ENCODE assay signal across 8 cellular contexts in genomic region chr2:169694113-169694893, GRCh38. TPM values are rescaled to one million over a fixed set of nuclear protein-coding genes. Genes with fewer than 3 reads are reported as not detected.
DNase-seq lines count a peak whose midpoint lies in the region; ATAC-seq, FAIRE-seq and TF ChIP-seq lines count a peak whose summit lies in the region.

TSS of gene CFAP210 (minus strand) at chr2:169694405. CDS start at chr2:169694327, 78 bp downstream.
TSS of gene PHOSPHO2 (plus strand) at chr2:169694469. CDS start at chr2:169700972, 6,503 bp downstream.

- TF ChIP-seq CTCF in brain (conservative IDR thresholded peaks at IDR 0.05), result no peak

- peaks cover 42% of the 10 kb centered on the region for H3K4me1 Mint-ChIP-seq in brain

- peak; percentile 80 for FAIRE-seq in TTC549 (lab: Jason Lieb, UNC)

- intact Hi-C loops in sciatic nerve (cut with DNase I), result no loop called here

- H3K9me3 Mint-ChIP-seq in brain, result peaks cover 9 to 24% (median 15%) of the 10 kb centered on the region in 5 experiments

- peaks cover 11% of the 10 kb centered on the region for H3K27me3 Mint-ChIP-seq in brain

- H3K36me3 Mint-ChIP-seq in brain, result peaks cover 31% of the 10 kb centered on the region

- peak within 1 kb of the TSS; percentile 97 to 100 (median 98) for H3K4me3 Mint-ChIP-seq in brain

- H3K27ac Mint-ChIP-seq in brain, result peak within 1 kb of the TSS; percentile 94 to 99 (median 96)

- DNase-seq in A172 (ENCODE audit: low spot score) (peak; percentile 95), NCI-H2107 (lab: John Stamatoyannopoulos, UW) (peak; percentile 95), iPS DF 4.7 (ENCODE audit: extremely low read depth, low spot score) (peak; percentile 75), sciatic nerve (ENCODE audit: low spot score) (peak; percentile 100)

- TF ChIP-seq POLR2A in GM18526 (IDR thresholded peaks at IDR 0.05; ENCODE audit: extremely low read depth, insufficient read length), result peak; percentile 88

- ATAC-seq in HG03064 (IDR thresholded peaks at IDR 0.05; ENCODE audit: low read depth, unreplicated experiment), result peak; percentile 98
- ATAC-seq in sciatic nerve, result peak; percentile 99

RNA-seq across cellular contexts. Expression of gene CFAP210, which starts in this region (rescaled TPM):
- not detected in 2 replicates for total RNA-seq in A172 (2014; rRNA removed; shearing (Covaris generic))
- polyA plus RNA-seq in brain (ENCODE audit: insufficient read depth, low read depth, low replicate concordance), result 0.24 TPM
- total RNA-seq in sciatic nerve, result 0.40 TPM

RNA-seq across cellular contexts. Expression of gene PHOSPHO2, which starts in this region (rescaled TPM):
- total RNA-seq in A172 (2014; rRNA removed; shearing (Covaris generic)), result 12.6 and 13.5 TPM in 2 replicates
- polyA plus RNA-seq in brain (ENCODE audit: insufficient read depth, low read depth, low replicate concordance), result 2.9 TPM
- total RNA-seq in sciatic nerve, result 8.5 TPM

Comparison
In these comparisons a context has a peak if more than half of its experiments do, and no peak if none do; other contexts are left out.
1. Peak in every context shown above with its lines: DNase-seq and ATAC-seq.